ENCODE assay signal across 1 cellular context in genomic region chr1:167120899-167121298, GRCh38.
TF ChIP-seq lines count a peak whose summit lies in the region.

No MANE protein-coding gene starts in this region.

TF ChIP-seq in SK-N-SH, 30 proteins besides CTCF, POLR2A, EP300 and RAD21 (continued from another document):
- TF ChIP-seq PBX3 (IDR thresholded peaks at IDR 0.05): no peak
- TF ChIP-seq FOXJ3 (CRISPR knock-in tag; IDR thresholded peaks at IDR 0.05): no peak
- TF ChIP-seq MEF2A (IDR thresholded peaks at IDR 0.05; ENCODE audit: borderline replicate concordance, low read depth): no peak
- TF ChIP-seq USF2 (IDR thresholded peaks at IDR 0.05; ENCODE audit: borderline replicate concordance, low read depth, low read length): no peak
- TF ChIP-seq GATA2 (CRISPR knock-in tag; IDR thresholded peaks at IDR 0.05): no peak
- no peak for TF ChIP-seq ZBTB33 (IDR thresholded peaks at IDR 0.05; ENCODE audit: borderline replicate concordance, low read depth)
- TF ChIP-seq ELF1 (IDR thresholded peaks at IDR 0.05): no peak
- no peak for TF ChIP-seq RCOR1 (IDR thresholded peaks at IDR 0.05; ENCODE audit: low read length)
- TF ChIP-seq POLR2AphosphoS5 (IDR thresholded peaks at IDR 0.05; ENCODE audit: low read depth, low read length): no peak
- TF ChIP-seq RXRA (IDR thresholded peaks at IDR 0.05; ENCODE audit: borderline replicate concordance, low read depth): no peak
- TF ChIP-seq TEAD4 (IDR thresholded peaks at IDR 0.05; ENCODE audit: borderline replicate concordance, insufficient read depth): no peak
- no peak for TF ChIP-seq MAX (IDR thresholded peaks at IDR 0.05; ENCODE audit: low read depth)
- no peak for TF ChIP-seq FOSL2 (IDR thresholded peaks at IDR 0.05; ENCODE audit: borderline replicate concordance, low read depth)
- TF ChIP-seq CHD2 (IDR thresholded peaks at IDR 0.05; ENCODE audit: low read length, partially characterized antibody): no peak
- no peak for TF ChIP-seq EZH2phosphoT487 (IDR thresholded peaks at IDR 0.05; ENCODE audit: borderline replicate concordance, low read depth)
